In the genomic region with DNA sequence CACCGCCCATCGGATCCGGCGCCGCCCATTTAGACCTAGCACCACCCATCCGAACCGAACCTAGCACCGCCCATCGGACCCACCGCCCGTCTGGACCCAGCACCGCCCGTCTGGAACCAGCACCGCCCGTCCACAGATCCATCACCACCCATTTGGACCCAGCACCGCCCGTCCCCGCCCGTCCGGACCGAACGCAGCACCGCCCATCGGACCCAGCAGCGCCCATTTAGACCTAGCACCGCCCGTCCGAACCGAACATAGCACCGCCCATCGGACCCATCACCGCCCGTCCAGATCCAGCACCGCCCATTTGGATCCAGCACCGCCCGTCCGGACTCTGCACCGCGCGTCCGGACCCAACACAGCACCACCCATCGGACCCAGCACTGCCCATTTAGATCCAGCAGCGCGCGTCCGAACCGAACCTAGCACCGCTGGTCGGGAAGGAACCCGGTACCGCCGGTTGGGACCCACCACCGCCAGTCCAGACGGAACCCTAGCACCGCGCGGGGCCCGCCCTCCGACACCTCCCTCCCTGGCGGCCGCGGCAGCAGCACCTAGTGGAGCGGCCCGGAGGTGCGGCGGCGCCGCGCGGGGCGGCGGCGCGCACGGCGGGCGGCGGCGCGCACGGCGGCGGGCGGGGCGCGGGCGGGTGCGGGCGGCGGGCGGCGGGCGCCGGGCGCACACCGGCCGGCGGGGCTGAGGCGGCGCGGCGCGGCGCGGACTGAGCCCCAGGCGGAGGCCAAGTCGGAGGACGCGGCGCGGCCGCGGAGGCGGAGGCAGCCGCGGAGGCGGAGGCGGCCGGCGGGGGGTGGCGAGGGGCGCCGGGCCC, we compare ENCODE assay signal across 1 cellular context.
A peak's percentile ranks its signal among the peaks of the same experiment; 100 is the strongest.
TF ChIP-seq lines count a peak whose summit lies in the region.

A gene with protein sequence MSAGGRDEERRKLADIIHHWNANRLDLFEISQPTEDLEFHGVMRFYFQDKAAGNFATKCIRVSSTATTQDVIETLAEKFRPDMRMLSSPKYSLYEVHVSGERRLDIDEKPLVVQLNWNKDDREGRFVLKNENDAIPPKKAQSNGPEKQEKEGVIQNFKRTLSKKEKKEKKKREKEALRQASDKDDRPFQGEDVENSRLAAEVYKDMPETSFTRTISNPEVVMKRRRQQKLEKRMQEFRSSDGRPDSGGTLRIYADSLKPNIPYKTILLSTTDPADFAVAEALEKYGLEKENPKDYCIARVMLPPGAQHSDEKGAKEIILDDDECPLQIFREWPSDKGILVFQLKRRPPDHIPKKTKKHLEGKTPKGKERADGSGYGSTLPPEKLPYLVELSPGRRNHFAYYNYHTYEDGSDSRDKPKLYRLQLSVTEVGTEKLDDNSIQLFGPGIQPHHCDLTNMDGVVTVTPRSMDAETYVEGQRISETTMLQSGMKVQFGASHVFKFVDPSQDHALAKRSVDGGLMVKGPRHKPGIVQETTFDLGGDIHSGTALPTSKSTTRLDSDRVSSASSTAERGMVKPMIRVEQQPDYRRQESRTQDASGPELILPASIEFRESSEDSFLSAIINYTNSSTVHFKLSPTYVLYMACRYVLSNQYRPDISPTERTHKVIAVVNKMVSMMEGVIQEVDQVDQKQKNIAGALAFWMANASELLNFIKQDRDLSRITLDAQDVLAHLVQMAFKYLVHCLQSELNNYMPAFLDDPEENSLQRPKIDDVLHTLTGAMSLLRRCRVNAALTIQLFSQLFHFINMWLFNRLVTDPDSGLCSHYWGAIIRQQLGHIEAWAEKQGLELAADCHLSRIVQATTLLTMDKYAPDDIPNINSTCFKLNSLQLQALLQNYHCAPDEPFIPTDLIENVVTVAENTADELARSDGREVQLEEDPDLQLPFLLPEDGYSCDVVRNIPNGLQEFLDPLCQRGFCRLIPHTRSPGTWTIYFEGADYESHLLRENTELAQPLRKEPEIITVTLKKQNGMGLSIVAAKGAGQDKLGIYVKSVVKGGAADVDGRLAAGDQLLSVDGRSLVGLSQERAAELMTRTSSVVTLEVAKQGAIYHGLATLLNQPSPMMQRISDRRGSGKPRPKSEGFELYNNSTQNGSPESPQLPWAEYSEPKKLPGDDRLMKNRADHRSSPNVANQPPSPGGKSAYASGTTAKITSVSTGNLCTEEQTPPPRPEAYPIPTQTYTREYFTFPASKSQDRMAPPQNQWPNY (N-terminal part only) (plus strand): TSS at position 682 of the 832 bp plus-strand sequence. CDS start 222 bp downstream, outside the sequence.

TF ChIP-seq in HepG2, 621 proteins besides CTCF, POLR2A, EP300 and RAD21 (continued from another document and continues in another):
- TF ChIP-seq ATF7-NPFF (CRISPR knock-in tag; IDR thresholded peaks at IDR 0.05; ENCODE audit: low read depth) (peak; percentile 62), ZNF501 (CRISPR knock-in tag; IDR thresholded peaks at IDR 0.05) (peak; percentile 84), CHD4 (IDR thresholded peaks at IDR 0.05; ENCODE audit: borderline replicate concordance, low read length) (peak; percentile 85; the same call in 1 of the 2 replicates), U2AF1 (optimal IDR thresholded peaks at IDR 0.05; ENCODE audit: low read depth, low read length) (peak; percentile 94), MEF2D (CRISPR knock-in tag; IDR thresholded peaks at IDR 0.05) (peak; percentile 59; the same call in 1 of the 2 replicates), SMARCE1 (IDR thresholded peaks at IDR 0.05; ENCODE audit: borderline replicate concordance) (no peak), MAFK (conservative IDR thresholded peaks at IDR 0.05 in 1 of 2, IDR thresholded peaks at IDR 0.05 in 1 of 2; ENCODE audit: low read length in 2 of 2) (no peak), SOX6 (IDR thresholded peaks at IDR 0.05) (no peak), SOX6 (CRISPR knock-in tag; IDR thresholded peaks at IDR 0.05) (peak; percentile 12; the same call in 1 of the 2 replicates), TCF7L2 (IDR thresholded peaks at IDR 0.05; ENCODE audit: low read depth, low read length) (no peak), ZSCAN20 (CRISPR knock-in tag; IDR thresholded peaks at IDR 0.05; ENCODE audit: borderline replicate concordance) (peak; percentile 77; the same call in 1 of the 2 replicates), ZC3H13 (CRISPR knock-in tag; IDR thresholded peaks at IDR 0.05) (peak; percentile 98), ZNF563 (CRISPR knock-in tag; IDR thresholded peaks at IDR 0.05) (0 out of 2 replicates have a peak, but pooled peaks have one; percentile 7), MED13 (CRISPR knock-in tag; IDR thresholded peaks at IDR 0.05) (no peak; the same call in none of the 2 replicates), ZNF510 (CRISPR knock-in tag; IDR thresholded peaks at IDR 0.05; ENCODE audit: low read depth) (peak; percentile 94), GTF3A (CRISPR knock-in tag; conservative IDR thresholded peaks at IDR 0.05) (peak; percentile 71; the same call in 1 of the 2 replicates), POLR2AphosphoS2 (IDR thresholded peaks at IDR 0.05; ENCODE audit: low read depth, low read length) (no peak), MXD4 (CRISPR knock-in tag; IDR thresholded peaks at IDR 0.05) (no peak), ZSCAN12 (CRISPR knock-in tag; IDR thresholded peaks at IDR 0.05) (0 out of 2 replicates have a peak, but pooled peaks have one; percentile 31), GABPA (IDR thresholded peaks at IDR 0.05; ENCODE audit: low read depth, low read length) (no peak), GABPA (CRISPR knock-in tag; IDR thresholded peaks at IDR 0.05; ENCODE audit: low read depth) (no peak), ZNF34 (CRISPR knock-in tag; IDR thresholded peaks at IDR 0.05; ENCODE audit: borderline replicate concordance) (peak; percentile 97; the same call in 1 of the 2 replicates), FOXC1 (CRISPR knock-in tag; IDR thresholded peaks at IDR 0.05; ENCODE audit: borderline replicate concordance) (peak; percentile 27; the same call in 1 of the 2 replicates), ZNF660 (CRISPR knock-in tag; IDR thresholded peaks at IDR 0.05; ENCODE audit: borderline replicate concordance, low read depth) (no peak; the same call in 1 of the 2 replicates), IRF2 (CRISPR knock-in tag; IDR thresholded peaks at IDR 0.05) (0 out of 2 replicates have a peak, but pooled peaks have one; percentile 34), SP1 (IDR thresholded peaks at IDR 0.05) (no peak), SP1 (CRISPR knock-in tag; IDR thresholded peaks at IDR 0.05) (peak; percentile 63), HNRNPK (IDR thresholded peaks at IDR 0.05; ENCODE audit: low read depth, low read length, poor library complexity, severe bottlenecking) (no peak), KLF16 (CRISPR knock-in tag; IDR thresholded peaks at IDR 0.05) (peak; percentile 40 to 63; a peak in 1 of 4 replicates), SAP130 (CRISPR knock-in tag; IDR thresholded peaks at IDR 0.05; ENCODE audit: low read depth) (peak; percentile 72), XRCC5 (optimal IDR thresholded peaks at IDR 0.05; ENCODE audit: low read length) (peak; percentile 63), HNF4A (CRISPR knock-in tag; IDR thresholded peaks at IDR 0.05) (peak; percentile 60), ZNF747 (CRISPR knock-in tag; IDR thresholded peaks at IDR 0.05; ENCODE audit: borderline replicate concordance) (0 out of 2 replicates have a peak, but pooled peaks have one; percentile 51)
- TF ChIP-seq, protein P1, sequence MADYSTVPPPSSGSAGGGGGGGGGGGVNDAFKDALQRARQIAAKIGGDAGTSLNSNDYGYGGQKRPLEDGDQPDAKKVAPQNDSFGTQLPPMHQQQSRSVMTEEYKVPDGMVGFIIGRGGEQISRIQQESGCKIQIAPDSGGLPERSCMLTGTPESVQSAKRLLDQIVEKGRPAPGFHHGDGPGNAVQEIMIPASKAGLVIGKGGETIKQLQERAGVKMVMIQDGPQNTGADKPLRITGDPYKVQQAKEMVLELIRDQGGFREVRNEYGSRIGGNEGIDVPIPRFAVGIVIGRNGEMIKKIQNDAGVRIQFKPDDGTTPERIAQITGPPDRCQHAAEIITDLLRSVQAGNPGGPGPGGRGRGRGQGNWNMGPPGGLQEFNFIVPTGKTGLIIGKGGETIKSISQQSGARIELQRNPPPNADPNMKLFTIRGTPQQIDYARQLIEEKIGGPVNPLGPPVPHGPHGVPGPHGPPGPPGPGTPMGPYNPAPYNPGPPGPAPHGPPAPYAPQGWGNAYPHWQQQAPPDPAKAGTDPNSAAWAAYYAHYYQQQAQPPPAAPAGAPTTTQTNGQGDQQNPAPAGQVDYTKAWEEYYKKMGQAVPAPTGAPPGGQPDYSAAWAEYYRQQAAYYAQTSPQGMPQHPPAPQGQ (CRISPR knock-in tag; IDR thresholded peaks at IDR 0.05; ENCODE audit: borderline replicate concordance), result peak; percentile 70; the same call in 1 of the 2 replicates
- TF ChIP-seq, protein P2, sequence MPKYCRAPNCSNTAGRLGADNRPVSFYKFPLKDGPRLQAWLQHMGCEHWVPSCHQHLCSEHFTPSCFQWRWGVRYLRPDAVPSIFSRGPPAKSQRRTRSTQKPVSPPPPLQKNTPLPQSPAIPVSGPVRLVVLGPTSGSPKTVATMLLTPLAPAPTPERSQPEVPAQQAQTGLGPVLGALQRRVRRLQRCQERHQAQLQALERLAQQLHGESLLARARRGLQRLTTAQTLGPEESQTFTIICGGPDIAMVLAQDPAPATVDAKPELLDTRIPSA (CRISPR knock-in tag; IDR thresholded peaks at IDR 0.05; ENCODE audit: borderline replicate concordance), result no peak
- TF ChIP-seq, protein P3, sequence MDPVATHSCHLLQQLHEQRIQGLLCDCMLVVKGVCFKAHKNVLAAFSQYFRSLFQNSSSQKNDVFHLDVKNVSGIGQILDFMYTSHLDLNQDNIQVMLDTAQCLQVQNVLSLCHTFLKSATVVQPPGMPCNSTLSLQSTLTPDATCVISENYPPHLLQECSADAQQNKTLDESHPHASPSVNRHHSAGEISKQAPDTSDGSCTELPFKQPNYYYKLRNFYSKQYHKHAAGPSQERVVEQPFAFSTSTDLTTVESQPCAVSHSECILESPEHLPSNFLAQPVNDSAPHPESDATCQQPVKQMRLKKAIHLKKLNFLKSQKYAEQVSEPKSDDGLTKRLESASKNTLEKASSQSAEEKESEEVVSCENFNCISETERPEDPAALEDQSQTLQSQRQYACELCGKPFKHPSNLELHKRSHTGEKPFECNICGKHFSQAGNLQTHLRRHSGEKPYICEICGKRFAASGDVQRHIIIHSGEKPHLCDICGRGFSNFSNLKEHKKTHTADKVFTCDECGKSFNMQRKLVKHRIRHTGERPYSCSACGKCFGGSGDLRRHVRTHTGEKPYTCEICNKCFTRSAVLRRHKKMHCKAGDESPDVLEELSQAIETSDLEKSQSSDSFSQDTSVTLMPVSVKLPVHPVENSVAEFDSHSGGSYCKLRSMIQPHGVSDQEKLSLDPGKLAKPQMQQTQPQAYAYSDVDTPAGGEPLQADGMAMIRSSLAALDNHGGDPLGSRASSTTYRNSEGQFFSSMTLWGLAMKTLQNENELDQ (CRISPR knock-in tag; IDR thresholded peaks at IDR 0.05; ENCODE audit: borderline replicate concordance), result no peak
- TF ChIP-seq, protein P4, sequence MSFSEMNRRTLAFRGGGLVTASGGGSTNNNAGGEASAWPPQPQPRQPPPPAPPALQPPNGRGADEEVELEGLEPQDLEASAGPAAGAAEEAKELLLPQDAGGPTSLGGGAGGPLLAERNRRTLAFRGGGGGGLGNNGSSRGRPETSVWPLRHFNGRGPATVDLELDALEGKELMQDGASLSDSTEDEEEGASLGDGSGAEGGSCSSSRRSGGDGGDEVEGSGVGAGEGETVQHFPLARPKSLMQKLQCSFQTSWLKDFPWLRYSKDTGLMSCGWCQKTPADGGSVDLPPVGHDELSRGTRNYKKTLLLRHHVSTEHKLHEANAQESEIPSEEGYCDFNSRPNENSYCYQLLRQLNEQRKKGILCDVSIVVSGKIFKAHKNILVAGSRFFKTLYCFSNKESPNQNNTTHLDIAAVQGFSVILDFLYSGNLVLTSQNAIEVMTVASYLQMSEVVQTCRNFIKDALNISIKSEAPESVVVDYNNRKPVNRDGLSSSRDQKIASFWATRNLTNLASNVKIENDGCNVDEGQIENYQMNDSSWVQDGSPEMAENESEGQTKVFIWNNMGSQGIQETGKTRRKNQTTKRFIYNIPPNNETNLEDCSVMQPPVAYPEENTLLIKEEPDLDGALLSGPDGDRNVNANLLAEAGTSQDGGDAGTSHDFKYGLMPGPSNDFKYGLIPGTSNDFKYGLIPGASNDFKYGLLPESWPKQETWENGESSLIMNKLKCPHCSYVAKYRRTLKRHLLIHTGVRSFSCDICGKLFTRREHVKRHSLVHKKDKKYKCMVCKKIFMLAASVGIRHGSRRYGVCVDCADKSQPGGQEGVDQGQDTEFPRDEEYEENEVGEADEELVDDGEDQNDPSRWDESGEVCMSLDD (CRISPR knock-in tag; IDR thresholded peaks at IDR 0.05; ENCODE audit: borderline replicate concordance), result no peak
- TF ChIP-seq, protein P5, sequence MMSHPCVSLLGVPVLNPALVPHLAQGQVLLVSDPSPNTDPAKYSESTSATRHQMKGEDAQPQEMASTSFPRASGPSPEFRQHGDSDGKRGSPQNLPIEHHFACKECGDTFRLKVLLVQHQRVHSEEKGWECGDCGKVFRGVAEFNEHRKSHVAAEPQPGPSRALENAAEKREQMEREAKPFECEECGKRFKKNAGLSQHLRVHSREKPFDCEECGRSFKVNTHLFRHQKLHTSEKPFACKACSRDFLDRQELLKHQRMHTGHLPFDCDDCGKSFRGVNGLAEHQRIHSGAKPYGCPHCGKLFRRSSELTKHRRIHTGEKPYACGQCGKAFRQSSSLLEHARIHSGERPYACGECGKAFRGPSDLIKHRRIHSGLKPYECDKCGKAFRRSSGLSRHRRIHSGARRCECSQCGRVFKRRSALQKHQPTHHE (CRISPR knock-in tag; IDR thresholded peaks at IDR 0.05; ENCODE audit: borderline replicate concordance), result 0 out of 2 replicates have a peak, but pooled peaks have one; percentile 29
- TF ChIP-seq, protein P6, sequence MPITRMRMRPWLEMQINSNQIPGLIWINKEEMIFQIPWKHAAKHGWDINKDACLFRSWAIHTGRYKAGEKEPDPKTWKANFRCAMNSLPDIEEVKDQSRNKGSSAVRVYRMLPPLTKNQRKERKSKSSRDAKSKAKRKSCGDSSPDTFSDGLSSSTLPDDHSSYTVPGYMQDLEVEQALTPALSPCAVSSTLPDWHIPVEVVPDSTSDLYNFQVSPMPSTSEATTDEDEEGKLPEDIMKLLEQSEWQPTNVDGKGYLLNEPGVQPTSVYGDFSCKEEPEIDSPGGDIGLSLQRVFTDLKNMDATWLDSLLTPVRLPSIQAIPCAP (CRISPR knock-in tag; IDR thresholded peaks at IDR 0.05; ENCODE audit: low read depth), result no peak
- TF ChIP-seq, protein P7, sequence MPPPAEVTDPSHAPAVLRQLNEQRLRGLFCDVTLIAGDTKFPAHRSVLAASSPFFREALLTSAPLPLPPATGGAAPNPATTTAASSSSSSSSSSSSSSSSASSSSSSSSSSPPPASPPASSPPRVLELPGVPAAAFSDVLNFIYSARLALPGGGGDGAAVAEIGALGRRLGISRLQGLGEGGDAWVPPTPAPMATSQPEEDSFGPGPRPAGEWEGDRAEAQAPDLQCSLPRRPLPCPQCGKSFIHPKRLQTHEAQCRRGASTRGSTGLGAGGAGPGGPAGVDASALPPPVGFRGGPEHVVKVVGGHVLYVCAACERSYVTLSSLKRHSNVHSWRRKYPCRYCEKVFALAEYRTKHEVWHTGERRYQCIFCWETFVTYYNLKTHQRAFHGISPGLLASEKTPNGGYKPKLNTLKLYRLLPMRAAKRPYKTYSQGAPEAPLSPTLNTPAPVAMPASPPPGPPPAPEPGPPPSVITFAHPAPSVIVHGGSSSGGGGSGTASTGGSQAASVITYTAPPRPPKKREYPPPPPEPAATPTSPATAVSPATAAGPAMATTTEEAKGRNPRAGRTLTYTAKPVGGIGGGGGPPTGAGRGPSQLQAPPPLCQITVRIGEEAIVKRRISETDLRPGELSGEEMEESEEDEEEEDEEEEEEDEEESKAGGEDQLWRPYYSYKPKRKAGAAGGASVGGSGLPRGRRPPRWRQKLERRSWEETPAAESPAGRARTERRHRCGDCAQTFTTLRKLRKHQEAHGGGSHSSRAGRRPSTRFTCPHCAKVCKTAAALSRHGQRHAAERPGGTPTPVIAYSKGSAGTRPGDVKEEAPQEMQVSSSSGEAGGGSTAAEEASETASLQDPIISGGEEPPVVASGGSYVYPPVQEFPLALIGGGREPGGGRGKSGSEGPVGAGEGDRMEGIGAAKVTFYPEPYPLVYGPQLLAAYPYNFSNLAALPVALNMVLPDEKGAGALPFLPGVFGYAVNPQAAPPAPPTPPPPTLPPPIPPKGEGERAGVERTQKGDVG (CRISPR knock-in tag; IDR thresholded peaks at IDR 0.05; ENCODE audit: borderline replicate concordance), result no peak
